Comparison of ENCODE assay signal across 8 cellular contexts in the genomic region with DNA sequence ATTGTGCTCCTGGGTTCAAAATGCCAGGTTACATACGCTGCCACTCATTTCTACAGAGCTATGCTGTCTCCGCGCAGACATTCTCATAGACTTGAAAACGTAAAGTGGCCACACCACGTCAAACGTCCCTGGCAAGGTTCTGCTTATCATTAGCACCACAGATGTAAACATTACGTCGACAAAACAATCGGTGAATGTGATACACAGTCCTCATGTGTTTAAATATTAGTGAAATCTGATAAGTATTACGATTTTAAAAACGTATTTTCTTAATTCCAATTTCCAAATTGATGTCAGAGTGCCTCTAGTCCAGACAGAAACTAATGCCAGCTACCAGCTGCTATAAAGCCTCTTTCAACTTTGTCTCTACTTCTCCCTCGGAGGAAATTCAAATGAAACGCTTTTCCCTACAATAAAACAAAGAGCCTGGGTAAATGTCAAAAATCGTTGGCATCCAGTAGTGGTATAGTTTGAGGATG. TPM values are rescaled to one million over a fixed set of nuclear protein-coding genes. Genes with fewer than 3 reads are reported as not detected.
DNase-seq lines count a peak whose midpoint lies in the region; ATAC-seq and TF ChIP-seq lines count a peak whose summit lies in the region.

No MANE protein-coding gene starts in this region.

- H3K4me3 ChIP-seq in Karpas-422 (ENCODE audit: low read length) (peak overlapping the region; percentile 91), tibial nerve (peak overlapping the region; percentile 67 to 95 (median 84))

- TF ChIP-seq POLR2A in tibial nerve (IDR thresholded peaks at IDR 0.05), result peak in 1 of 2 donors; percentile 8

- 1% methylated on average over 14 of the region's 14 CpGs for WGBS in tibial nerve, 2 donors

- peaks cover 97% of the 10 kb centered on the region for H3K79me2 ChIP-seq in Karpas-422 (ENCODE audit: low read length)

- H3K4me1 ChIP-seq in Karpas-422 (ENCODE audit: low read length) (peaks cover 71% of the 10 kb centered on the region), tibial nerve (peaks cover 0 to 23% (median 10%) of the 10 kb centered on the region in 4 donors)

- DNase-seq in CMK (ENCODE audit: low read depth) (peak; percentile 53), Karpas-422 (peak; percentile 85), T follicular helper cell (ENCODE audit: low read depth) (peak; percentile 46), dermis blood vessel endothelial cell (peak; percentile 71), lung microvascular endothelial cell (ENCODE audit: low read depth in 2 of 2) (peak; percentile 55 to 71), tibial nerve (ENCODE audit: low spot score in 2 of 2) (peak in 1 of 2 donors; percentile 47)

- peaks cover 73% of the 10 kb centered on the region for H3K36me3 ChIP-seq in Karpas-422 (ENCODE audit: insufficient read depth, low read length)
- H3K36me3 ChIP-seq in tibial nerve, result no peaks in the 10 kb centered on the region

- no peaks in the 10 kb centered on the region for H3K9me3 ChIP-seq in Karpas-422 (ENCODE audit: low read length)
- no peaks in the 10 kb centered on the region for H3K9me3 ChIP-seq in tibial nerve

- peak; percentile 22 for ATAC-seq in GM19463 (IDR thresholded peaks at IDR 0.05; ENCODE audit: unreplicated experiment)
- no peak for ATAC-seq in HG03097 (IDR thresholded peaks at IDR 0.05; ENCODE audit: low FRiP score, unreplicated experiment)

- H3K9me2 ChIP-seq in Karpas-422 (replicated peaks; ENCODE audit: insufficient read depth, low read length), result no peaks in the 10 kb centered on the region

- H3K27ac ChIP-seq in Karpas-422 (ENCODE audit: low read length), result peak overlapping the region; percentile 88
- H3K27ac ChIP-seq in tibial nerve, result peak overlapping the region; percentile 56 to 94 (median 90)

- peak overlapping the region; percentile 76 for H3K4me2 ChIP-seq in Karpas-422 (ENCODE audit: low read depth, low read length, poor library complexity, severe bottlenecking)

- H2AFZ ChIP-seq in Karpas-422 (ENCODE audit: low read length), result no peak overlapping the region

- TF ChIP-seq EP300 in tibial nerve (IDR thresholded peaks at IDR 0.05), result peak in 1 of 2 donors; percentile 38

- TF ChIP-seq CTCF in tibial nerve (IDR thresholded peaks at IDR 0.05), result no peak

- peak overlapping the region; percentile 97 for H3K9ac ChIP-seq in Karpas-422 (ENCODE audit: low read length)

- H3K27me3 ChIP-seq in Karpas-422 (ENCODE audit: low read length) (no peaks in the 10 kb centered on the region), tibial nerve (no peaks in the 10 kb centered on the region)

- H4K20me1 ChIP-seq in Karpas-422 (ENCODE audit: insufficient read depth, low read depth, low read length), result peaks cover 56% of the 10 kb centered on the region

RNA-seq across cellular contexts. Expression of a gene that starts 1.1 kb away (rescaled TPM):
- 224 and 353 TPM in 2 replicates for total RNA-seq in Karpas-422 (2014; rRNA removed; shearing (Covaris generic); ENCODE audit: low replicate concordance)
- total RNA-seq in dermis blood vessel endothelial cell (12.3 and 19.7 TPM in 2 replicates), lung microvascular endothelial cell (7.2 and 7.9 TPM in 2 replicates), tibial nerve (10 to 100 TPM; 35.1 to 73.9 (median 45.4) TPM)
